In genomic region chr5:141490271-141490670, GRCh38 we compare ENCODE assay signal across 1 cellular context.
TF ChIP-seq lines count a peak whose summit lies in the region.

No MANE protein-coding gene starts in this region.

TF ChIP-seq in IMR-90, 13 proteins besides CTCF, POLR2A, EP300 and RAD21:
- TF ChIP-seq USF2 (IDR thresholded peaks at IDR 0.05; ENCODE audit: low read depth, low read length), result no peak
- no peak for TF ChIP-seq MXI1 (IDR thresholded peaks at IDR 0.05; ENCODE audit: borderline replicate concordance, low read depth, low read length)
- TF ChIP-seq, protein P1, sequence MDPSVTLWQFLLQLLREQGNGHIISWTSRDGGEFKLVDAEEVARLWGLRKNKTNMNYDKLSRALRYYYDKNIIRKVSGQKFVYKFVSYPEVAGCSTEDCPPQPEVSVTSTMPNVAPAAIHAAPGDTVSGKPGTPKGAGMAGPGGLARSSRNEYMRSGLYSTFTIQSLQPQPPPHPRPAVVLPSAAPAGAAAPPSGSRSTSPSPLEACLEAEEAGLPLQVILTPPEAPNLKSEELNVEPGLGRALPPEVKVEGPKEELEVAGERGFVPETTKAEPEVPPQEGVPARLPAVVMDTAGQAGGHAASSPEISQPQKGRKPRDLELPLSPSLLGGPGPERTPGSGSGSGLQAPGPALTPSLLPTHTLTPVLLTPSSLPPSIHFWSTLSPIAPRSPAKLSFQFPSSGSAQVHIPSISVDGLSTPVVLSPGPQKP (IDR thresholded peaks at IDR 0.05; ENCODE audit: borderline replicate concordance, low read depth, low read length), result no peak
- no peak for TF ChIP-seq CEBPB (IDR thresholded peaks at IDR 0.05; ENCODE audit: low read depth, low read length)
- no peak for TF ChIP-seq SMC3 (IDR thresholded peaks at IDR 0.05; ENCODE audit: low read depth, low read length)
- TF ChIP-seq RFX5 (IDR thresholded peaks at IDR 0.05; ENCODE audit: low read depth, low read length), result no peak
- no peak for TF ChIP-seq MAFK (IDR thresholded peaks at IDR 0.05; ENCODE audit: low read depth, low read length)
- TF ChIP-seq FOS (IDR thresholded peaks at IDR 0.05; ENCODE audit: low read depth, low read length), result no peak
- no peak for TF ChIP-seq CHD1 (IDR thresholded peaks at IDR 0.05; ENCODE audit: low read depth, low read length)
- no peak for TF ChIP-seq MAZ (IDR thresholded peaks at IDR 0.05; ENCODE audit: borderline replicate concordance, low read depth, low read length)
- TF ChIP-seq NFE2L2 (IDR thresholded peaks at IDR 0.05; ENCODE audit: low read depth, low read length), result no peak
- no peak for TF ChIP-seq BHLHE40 (IDR thresholded peaks at IDR 0.05; ENCODE audit: low read depth, low read length)
- TF ChIP-seq RCOR1 (IDR thresholded peaks at IDR 0.05; ENCODE audit: insufficient replicate concordance, low read length), result no peak
